In the genomic region with DNA sequence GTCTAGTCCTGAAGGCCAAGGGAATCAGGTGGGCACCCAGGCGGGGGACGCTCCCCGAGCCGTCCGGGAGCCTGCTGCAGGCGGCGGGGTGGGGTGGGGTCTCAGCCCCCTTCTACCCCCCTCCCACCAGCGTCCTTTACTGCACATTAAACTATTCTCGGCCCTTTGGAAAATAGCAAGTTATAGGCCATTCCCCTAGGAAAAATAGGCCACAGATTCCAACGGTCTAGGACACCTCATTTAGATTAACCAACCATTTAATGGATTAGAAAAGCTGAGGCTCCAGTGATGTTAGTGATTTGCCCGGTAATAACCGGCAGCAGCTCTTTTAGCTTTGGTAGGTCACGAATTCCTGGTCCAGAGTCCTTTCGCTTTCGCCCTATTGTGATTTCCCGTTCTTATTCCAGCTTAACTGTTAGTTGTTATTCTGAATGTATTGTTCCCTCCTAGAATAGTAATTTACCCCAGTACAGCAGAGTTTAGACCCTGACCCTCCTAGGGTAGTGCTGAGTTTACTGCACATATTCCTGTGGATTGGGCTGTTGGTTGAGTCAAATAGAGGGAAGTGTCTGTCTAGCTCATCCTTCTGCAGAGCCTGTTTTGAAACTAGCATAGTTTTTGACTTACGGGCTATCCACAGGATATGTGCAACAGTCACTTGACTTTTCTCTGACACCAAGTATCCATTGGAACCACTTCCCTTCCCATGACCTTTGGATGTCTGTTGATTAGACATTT, we compare ENCODE assay signal across 9 cellular contexts. TPM values are rescaled to one million over a fixed set of nuclear protein-coding genes. Genes with fewer than 3 reads are reported as not detected.
A peak's percentile ranks its signal among the peaks of the same experiment; 100 is the strongest.
DNase-seq lines count a peak whose midpoint lies in the region; ATAC-seq and TF ChIP-seq lines count a peak whose summit lies in the region.
"Had no signal": no experiment of that assay in that cellular context is flagged by ENCODE, and none has a peak within 500 bp of the region (broad histone marks: within the 10 kb centered on the region; RNA-seq: fewer than 3 reads in every experiment).

No MANE protein-coding gene starts in this region.

- H3K4me3 Mint-ChIP-seq in activated B cell treated with CpG ODN at 0.5 μM for 24 hours: peak overlapping the region; percentile 93

- H3K27me3 ChIP-seq in HUES48 (ENCODE audit: control insufficient read depth, insufficient read depth, low read length) (peaks cover 8% of the 10 kb centered on the region), foreskin keratinocyte (no peaks in the 10 kb centered on the region), neuron (ENCODE audit: insufficient read depth, low read length) (no peaks in the 10 kb centered on the region)

- peaks cover 4% of the 10 kb centered on the region for H3K27me3 Mint-ChIP-seq in activated B cell treated with CpG ODN at 0.5 μM for 24 hours

- intact Hi-C loops in activated B cell treated with CpG ODN at 0.5 μM for 24 hours (cut with micrococcal nuclease): no loop called here

- H3K4me1 ChIP-seq in HUES48 (ENCODE audit: control insufficient read depth, insufficient read depth, low read length) (peaks cover 44% of the 10 kb centered on the region), foreskin keratinocyte (peaks cover 36% of the 10 kb centered on the region), neuron (ENCODE audit: insufficient read depth, low read length) (peaks cover 18% of the 10 kb centered on the region)

- H3K36me3 ChIP-seq in HUES48 (ENCODE audit: control insufficient read depth, insufficient read depth, low read length) (peaks cover 26% of the 10 kb centered on the region), neuron (ENCODE audit: insufficient read depth, low read length) (peaks cover 20% of the 10 kb centered on the region)

- H3K4me1 Mint-ChIP-seq in activated B cell treated with CpG ODN at 0.5 μM for 24 hours: peaks cover 44% of the 10 kb centered on the region

- no peaks in the 10 kb centered on the region for H3K9me3 ChIP-seq in HUES48 (ENCODE audit: control insufficient read depth, insufficient read depth, low read length)
- no peaks in the 10 kb centered on the region for H3K9me3 ChIP-seq in neuron (ENCODE audit: low read length)

- peaks cover 38% of the 10 kb centered on the region for H3K36me3 Mint-ChIP-seq in activated B cell treated with CpG ODN at 0.5 μM for 24 hours (ENCODE audit: low read depth)

- DNase-seq in CD1c-positive myeloid dendritic cell (ENCODE audit: extremely low spot score): peak; percentile 85
- DNase-seq in GM19238 (ENCODE audit: insufficient read length, low spot score): peak; percentile 20
- DNase-seq in activated B cell treated with CpG ODN at 0.5 μM for 24 hours: no peak
- peak in 1 of 2 donors; percentile 68 for DNase-seq in foreskin keratinocyte
- no peak for DNase-seq in OCI-M2 (lab: John Stamatoyannopoulos, UW; ENCODE audit: unreplicated experiment)
- no peak for DNase-seq in NCI-H526 treated with DMSO at 0.1 percent for 48 hours (lab: John Stamatoyannopoulos, UW)

- POLR2A ChIA-PET in activated B cell treated with CpG ODN at 0.5 μM for 24 hours (lab: Charles Lee): interaction anchor here (0.8 to 5.1 kb wide), 5 partner anchors 9 to 339 kb away, joined by 4 to 45 read pairs (median 7); partner anchors contain the start of genes GSTO2 and SFR1

- TF ChIP-seq CTCF in activated B cell treated with CpG ODN at 0.5 μM for 24 hours (IDR thresholded peaks at IDR 0.05) (no peak), foreskin keratinocyte (conservative IDR thresholded peaks at IDR 0.05) (no peak)

- peak overlapping the region; percentile 71 for H3K4me3 ChIP-seq in HUES48 (ENCODE audit: low read depth, low read length)
- H3K4me3 ChIP-seq in neuron (ENCODE audit: low read length): peak overlapping the region; percentile 77

- peak; percentile 26 for ATAC-seq in activated B cell treated with CpG ODN at 0.5 μM for 24 hours (ENCODE audit: low read depth)
- ATAC-seq in foreskin keratinocyte: peak; percentile 52

- H3K27ac ChIP-seq in HUES48 (ENCODE audit: low read depth, low read length): peak overlapping the region; percentile 84
- H3K27ac ChIP-seq in foreskin keratinocyte: peak overlapping the region; percentile 80

- CTCF ChIA-PET in activated B cell treated with CpG ODN at 0.5 μM for 24 hours (lab: Charles Lee): interaction anchor here (1.1 to 4.9 kb wide), 5 partner anchors 19 to 369 kb away, joined by 4 to 23 read pairs (median 4); no protein-coding TSS in a partner anchor

- peak overlapping the region; percentile 88 for H3K27ac Mint-ChIP-seq in activated B cell treated with CpG ODN at 0.5 μM for 24 hours

- H3K9me3 Mint-ChIP-seq in activated B cell treated with CpG ODN at 0.5 μM for 24 hours: no peaks in the 10 kb centered on the region

- peak overlapping the region; percentile 64 for H3K9ac ChIP-seq in HUES48 (ENCODE audit: low read depth, low read length)

- H2AFZ ChIP-seq in neuron (ENCODE audit: low read depth, low read length): peak overlapping the region; percentile 83

RNA-seq across cellular contexts. Expression of gene GSTO1, which starts 0.7 kb away (rescaled TPM):
- total RNA-seq in activated B cell treated with CpG ODN at 0.5 μM for 24 hours: 43.0 and 55.9 TPM in 2 replicates
- total RNA-seq in foreskin keratinocyte: 168 and 181 TPM in 2 replicates
- polyA plus RNA-seq in foreskin keratinocyte: 277 and 291 TPM in 2 replicates

RNA-seq across cellular contexts. Expression of gene GSTO2, which starts 13.6 kb away (rescaled TPM):
- 0.56 and 0.91 TPM in 2 replicates for total RNA-seq in activated B cell treated with CpG ODN at 0.5 μM for 24 hours
- 45.0 and 55.8 TPM in 2 replicates for total RNA-seq in foreskin keratinocyte
- polyA plus RNA-seq in foreskin keratinocyte: 55.4 and 65.9 TPM in 2 replicates

RNA-seq across cellular contexts. Expression of gene CFAP43, which starts 23.2 kb away (rescaled TPM):
- total RNA-seq in activated B cell treated with CpG ODN at 0.5 μM for 24 hours: 0.22 TPM in 1 of 2 replicates, not detected in the other
- 0.14 and 0.27 TPM in 2 replicates for total RNA-seq in foreskin keratinocyte
- 0.10 and 0.12 TPM in 2 replicates for polyA plus RNA-seq in foreskin keratinocyte
- total RNA-seq: T-helper 2 cell treated with Interferon-gamma antibody and Interleukin-4, amounts not matched to agents 100 ng/mL and 5 ng/mL, for 36 hours had no signal

Comparison
In these comparisons a context has a peak if more than half of its experiments do, and no peak if none do; other contexts are left out.
1. DNase-seq: peak in CD1c-positive myeloid dendritic cell (single experiment) and GM19238 (single experiment); none in activated B cell treated with CpG ODN at 0.5 μM for 24 hours (single experiment), OCI-M2 (single experiment) and NCI-H526 treated with DMSO at 0.1 percent for 48 hours (single experiment).
2. RNA of gene GSTO2, which starts 13.6 kb away (total RNA-seq): 45.0 to 55.8 TPM in foreskin keratinocyte; 0.56 to 0.91 TPM in activated B cell treated with CpG ODN at 0.5 μM for 24 hours; every median in the first group is over 10 times any median in the second.